Comparison of ENCODE assay signal across 23 cellular contexts in the genomic region with DNA sequence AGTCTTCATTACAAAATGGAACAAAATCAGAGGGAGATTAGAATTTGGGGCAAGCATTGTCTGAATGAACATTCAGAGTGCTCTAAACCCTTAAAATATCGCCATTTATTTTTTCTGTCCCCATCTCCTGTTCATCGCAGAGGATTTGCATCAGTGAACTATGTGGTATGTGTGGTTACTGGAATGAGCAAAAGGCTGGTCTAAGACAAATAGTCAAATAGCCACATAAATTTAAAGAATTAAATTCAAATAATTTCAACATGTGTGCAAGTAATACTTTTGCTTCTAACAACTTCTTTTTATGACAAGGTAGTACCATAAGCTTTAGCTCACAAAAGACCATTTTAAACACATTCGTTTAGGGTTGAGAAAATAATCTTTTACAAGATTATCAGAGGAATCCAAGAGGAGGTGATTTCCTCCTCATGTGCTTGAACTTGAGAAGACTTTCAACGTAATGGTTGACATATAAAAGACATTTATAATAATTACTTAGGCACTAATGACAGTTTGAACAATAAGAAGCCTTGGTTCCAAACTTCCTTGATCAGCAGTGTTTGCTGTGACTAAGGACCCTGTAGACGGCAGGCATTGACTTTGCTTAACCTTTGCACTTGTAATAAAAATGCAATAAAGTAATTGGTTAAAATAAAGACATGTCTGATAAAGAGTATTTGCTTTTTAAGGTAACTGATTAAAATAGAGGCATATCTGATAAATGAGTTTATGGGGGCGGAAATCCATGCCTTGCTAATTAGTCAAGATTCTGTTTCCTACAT.
DNase-seq lines count a peak whose midpoint lies in the region; ATAC-seq, FAIRE-seq and TF ChIP-seq lines count a peak whose summit lies in the region.
"Had no signal": no experiment of that assay in that cellular context is flagged by ENCODE, and none has a peak within 500 bp of the region (broad histone marks: within the 10 kb centered on the region; RNA-seq: fewer than 3 reads in every experiment).

No MANE protein-coding gene starts in this region.

- H3K9me3 ChIP-seq in body of pancreas (no peaks in the 10 kb centered on the region), small intestine (ENCODE audit: control insufficient read depth, low read depth) (no peaks in the 10 kb centered on the region), psoas muscle (no peaks in the 10 kb centered on the region)
- H3K9me3 ChIP-seq: BE2C, SJSA1 had no signal

- TF ChIP-seq CTCF in D721Med (IDR thresholded peaks at IDR 0.05; ENCODE audit: insufficient read depth, missing control alignments) (no peak), body of pancreas (IDR thresholded peaks at IDR 0.05) (no peak), psoas muscle (IDR thresholded peaks at IDR 0.05) (no peak)

- H3K4me1 ChIP-seq in body of pancreas (peaks cover 26% of the 10 kb centered on the region), small intestine (ENCODE audit: control insufficient read depth in 2 of 2, insufficient read depth in 1 of 2, low read depth in 1 of 2, low read length in 1 of 2) (peaks cover 0 to 11% of the 10 kb centered on the region in 2 donors), psoas muscle (no peaks in the 10 kb centered on the region)
- H3K4me1 ChIP-seq: BE2C, SJSA1 had no signal

- H3K27ac ChIP-seq in body of pancreas = peak overlapping the region in 1 of 4 donors; percentile 1
- H3K27ac ChIP-seq in small intestine (ENCODE audit: low read depth in 1 of 2, low read length in 1 of 2) = peak overlapping the region; percentile 50 to 57
- H3K27ac ChIP-seq in substantia nigra (ENCODE audit: low read depth, low read length, poor library complexity, severe bottlenecking) = no peak overlapping the region
- H3K27ac ChIP-seq in psoas muscle = no peak overlapping the region
- H3K27ac ChIP-seq: PC-9, SJSA1 had no signal

- intact Hi-C loops in body of pancreas (cut with DNase I) = no loop called here
- intact Hi-C loops in psoas muscle (cut with DNase I) = no loop called here

- DNase-seq in D721Med (ENCODE audit: insufficient read length, low spot score) (no peak), body of pancreas (peak in 1 of 4 donors; percentile 13), kidney tubule cell (ENCODE audit: low spot score) (peak; percentile 83), small intestine (peak; percentile 94), substantia nigra (lab: John Stamatoyannopoulos, UW) (no peak), psoas muscle (no peak)
- DNase-seq in activated CD8-positive, alpha-beta memory T cell treated with anti-CD3 and anti-CD28 coated beads, Interleukin-2, amount 50 U/mL, for 48 hours = no peak
- DNase-seq: BE2C, DMS79, EL, GDM1, IMR-90, KG1, MM.1S, NCI-H2029 treated with DMSO at 0.1 percent for 48 hours, NCI-H446 treated with DMSO at 0.1 percent for 48 hours, NCI-H526 treated with DMSO at 0.1 percent for 48 hours, PC-9, Right ventricle myocardium superior, RPMI8226 had no signal

- no peaks in the 10 kb centered on the region for H3K36me3 ChIP-seq in body of pancreas (replicated peaks in 1 of 2; ENCODE audit: insufficient read depth in 1 of 2, low read depth in 2 of 2)
- no peaks in the 10 kb centered on the region for H3K36me3 ChIP-seq in small intestine (ENCODE audit: control insufficient read depth in 2 of 2, insufficient read depth in 2 of 2, low read length in 2 of 2)
- H3K36me3 ChIP-seq in psoas muscle (ENCODE audit: insufficient read depth in 1 of 2, low read depth in 1 of 2) = no peaks in the 10 kb centered on the region
- H3K36me3 ChIP-seq: BE2C, SJSA1 had no signal

- ATAC-seq in body of pancreas (peak; percentile 75), psoas muscle (no peak)
- ATAC-seq: HCT116 had no signal

- WGBS in body of pancreas, 2 donors = 27 to 33% methylated on average over 6 of the region's 6 CpGs
- WGBS in small intestine, 3 donors = 10 to 51% (median 27%) methylated on average over 6 of the region's 6 CpGs
- WGBS in psoas muscle, 3 donors = 76 to 80% (median 79%) methylated on average over 6 of the region's 6 CpGs

- FAIRE-seq in D721Med (lab: Jason Lieb, UNC) (peak; percentile 48), small intestine (lab: Jason Lieb, UNC) (peak; percentile 96)
- FAIRE-seq: GM12891 had no signal

- H3K4me3 ChIP-seq in body of pancreas (no peak overlapping the region), small intestine (ENCODE audit: low read depth in 1 of 2, low read length in 2 of 2) (no peak overlapping the region), psoas muscle (no peak overlapping the region)
- H3K4me3 ChIP-seq: PC-9, SJSA1 had no signal

- no peak for TF ChIP-seq POLR2A in body of pancreas (IDR thresholded peaks at IDR 0.05)

- H3K27me3 ChIP-seq in body of pancreas (no peaks in the 10 kb centered on the region), small intestine (ENCODE audit: control insufficient read depth in 2 of 2, insufficient read depth in 2 of 2, low read length in 2 of 2) (no peaks in the 10 kb centered on the region), psoas muscle (ENCODE audit: insufficient read depth in 3 of 3, low read length in 2 of 3) (no peaks in the 10 kb centered on the region)
- H3K27me3 ChIP-seq: BE2C had no signal

Comparison
In these comparisons a context has a peak if more than half of its experiments do, and no peak if none do; other contexts are left out.
1. DNase-seq: peak in kidney tubule cell (single experiment) and small intestine (single experiment); none in D721Med (single experiment), activated CD8-positive, alpha-beta memory T cell treated with anti-CD3 and anti-CD28 coated beads, Interleukin-2, amount 50 U/mL, for 48 hours (single experiment), substantia nigra (0 of 49) and psoas muscle (0 of 2).
2. H3K27ac ChIP-seq: peak in small intestine (2 of 2); none in substantia nigra (single experiment) and psoas muscle (single experiment).